In genomic region chr13:26888632-26889031, GRCh38 we compare ENCODE assay signal across 37 cellular contexts.
"Had no signal": no experiment of that assay in that cellular context is flagged by ENCODE, and none has a peak within 500 bp of the region (broad histone marks: within the 10 kb centered on the region; RNA-seq: fewer than 3 reads in every experiment).

No MANE protein-coding gene starts in this region.

- H3K4me1 ChIP-seq: adrenal gland, ascending aorta, body of pancreas, breast epithelium had no signal

- H3K4me1 Mint-ChIP-seq: activated naive CD4-positive, alpha-beta T cell treated with anti-CD3 and anti-CD28 coated beads, Interleukin-2, amount 10 ng/mL, durations not matched to agents 7 days and 5 days; activated naive CD4-positive, alpha-beta T cell treated with anti-CD3 and anti-CD28 coated beads, Interleukin-2, amount 50 U/mL, for 24 hours; activated naive CD8-positive, alpha-beta T cell treated with anti-CD3 and anti-CD28 coated beads for 36 hours; activated naive CD8-positive, alpha-beta T cell treated with anti-CD3 and anti-CD28 coated beads, Interleukin-2, amount 10 ng/mL, durations not matched to agents 7 days and 5 days; activated naive CD8-positive, alpha-beta T cell treated with anti-CD3 and anti-CD28 coated beads, Interleukin-2, amount 50 U/mL, for 24 hours; activated T-helper 17 cell treated with anti-CD3 and anti-CD28 coated beads, Interleukin-2, amount 50 U/mL, for 72 hours; brain; central memory CD8-positive, alpha-beta T cell had no signal

- H3K27ac Mint-ChIP-seq: activated naive CD4-positive, alpha-beta T cell treated with anti-CD3 and anti-CD28 coated beads for 36 hours; activated naive CD4-positive, alpha-beta T cell treated with anti-CD3 and anti-CD28 coated beads, Interleukin-2, amount 10 ng/mL, durations not matched to agents 7 days and 5 days; activated naive CD4-positive, alpha-beta T cell treated with anti-CD3 and anti-CD28 coated beads, Interleukin-2, amount 50 U/mL, for 24 hours; activated naive CD4-positive, alpha-beta T cell treated with anti-CD3 and anti-CD28 coated beads, Interleukin-2, amount 50 U/mL, for 72 hours; activated naive CD8-positive, alpha-beta T cell; activated naive CD8-positive, alpha-beta T cell treated with anti-CD3 and anti-CD28 coated beads for 36 hours; activated naive CD8-positive, alpha-beta T cell treated with anti-CD3 and anti-CD28 coated beads, Interleukin-2, amount 10 ng/mL, durations not matched to agents 7 days and 5 days; activated naive CD8-positive, alpha-beta T cell treated with anti-CD3 and anti-CD28 coated beads, Interleukin-2, amount 50 U/mL, for 24 hours; activated T-cell treated with anti-CD3 and anti-CD28 coated beads, Interleukin-2, amount 50 U/mL, for 24 hours; activated T-cell treated with anti-CD3 and anti-CD28 coated beads, Interleukin-2, amount 50 U/mL, for 72 hours; activated T-helper 1 cell treated with anti-CD3 and anti-CD28 coated beads, Interleukin-12 subunit alpha, Interleukin-12 subunit beta, Interleukin-2, Interleukin-4 antibody, amounts not matched to agents 30 ng/mL and 10 ng/mL and 1 ng/mL, durations not matched to agents 14 hours and 24 hours and 36 hours; activated T-helper 17 cell treated with anti-CD3 and anti-CD28 coated beads, Interleukin-2, amount 50 U/mL, for 72 hours; activated T-helper 2 cell treated with anti-CD3 and anti-CD28 coated beads, Interferon-gamma antibody, Interleukin-2, Interleukin-4, amounts not matched to agents 10 μg/mL and 5 μg/mL and 100 μg/mL, durations not matched to agents 14 hours and 24 hours and 36 hours had no signal

- H3K27me3 ChIP-seq: adrenal gland, ascending aorta, body of pancreas, brain microvascular endothelial cell, breast epithelium, cardiac muscle cell had no signal

- H3K27ac ChIP-seq: adrenal gland, ascending aorta, body of pancreas, brain microvascular endothelial cell, breast epithelium, cardiac muscle cell had no signal

- H3K9me3 ChIP-seq: adrenal gland, ascending aorta, breast epithelium had no signal

- ATAC-seq: activated naive CD4-positive, alpha-beta T cell treated with anti-CD3 and anti-CD28 coated beads, Interleukin-2, amount 50 U/mL, for 72 hours; activated naive CD8-positive, alpha-beta T cell treated with anti-CD3 and anti-CD28 coated beads, Interleukin-2, amount 50 U/mL, for 24 hours; activated T-cell treated with anti-CD3 and anti-CD28 coated beads, Interleukin-2, amount 50 U/mL, for 4 hours; activated T-cell treated with anti-CD3 and anti-CD28 coated beads, Interleukin-2, amount 50 U/mL, for 72 hours; activated T-helper 17 cell treated with anti-CD3 and anti-CD28 coated beads, Interleukin-2, amount 50 U/mL, for 72 hours; body of pancreas had no signal

- DNase-seq: activated effector memory CD4-positive, alpha-beta T cell treated with anti-CD3 and anti-CD28 coated beads, Interleukin-2, amount 50 U/mL, for 16 hours; activated effector memory CD4-positive, alpha-beta T cell treated with Interleukin-2 at 50 U/mL for 16 hours; activated gamma-delta T cell; activated gamma-delta T cell treated with Interleukin-2 at 50 U/mL for 16 hours; activated naive CD4-positive, alpha-beta T cell; activated naive CD4-positive, alpha-beta T cell treated with anti-CD3 and anti-CD28 coated beads for 36 hours; activated naive CD4-positive, alpha-beta T cell treated with anti-CD3 and anti-CD28 coated beads, Interleukin-2, amount 10 ng/mL, durations not matched to agents 7 days and 5 days; activated naive CD4-positive, alpha-beta T cell treated with anti-CD3 and anti-CD28 coated beads, Interleukin-2, amount 50 U/mL, for 16 hours; activated naive CD4-positive, alpha-beta T cell treated with Interleukin-2 at 50 U/mL for 16 hours; activated naive CD8-positive, alpha-beta T cell treated with anti-CD3 and anti-CD28 coated beads for 36 hours; activated naive CD8-positive, alpha-beta T cell treated with anti-CD3 and anti-CD28 coated beads, Interleukin-2, amount 10 ng/mL, durations not matched to agents 7 days and 5 days; activated naive CD8-positive, alpha-beta T cell treated with anti-CD3 and anti-CD28 coated beads, Interleukin-2, amount 50 U/mL, for 24 hours; activated T-cell treated with anti-CD3 and anti-CD28 coated beads, Interleukin-2, amount 50 U/mL, for 1 hour; activated T-cell treated with anti-CD3 and anti-CD28 coated beads, Interleukin-2, amount 50 U/mL, for 24 hours; activated T-cell treated with anti-CD3 and anti-CD28 coated beads, Interleukin-2, amount 50 U/mL, for 4 hours; activated T-cell treated with anti-CD3 and anti-CD28 coated beads, Interleukin-2, amount 50 U/mL, for 48 hours; activated T-cell treated with anti-CD3 and anti-CD28 coated beads, Interleukin-2, amount 50 U/mL, for 72 hours; adrenal gland; amniotic stem cell; amygdala; anterior cingulate cortex; aorta; body of pancreas; brain microvascular endothelial cell; central memory CD4-positive, alpha-beta T cell; cerebellar nuclear complex had no signal

- H3K4me3 Mint-ChIP-seq: activated naive CD4-positive, alpha-beta T cell treated with anti-CD3 and anti-CD28 coated beads for 36 hours; activated naive CD4-positive, alpha-beta T cell treated with anti-CD3 and anti-CD28 coated beads, Interleukin-2, amount 10 ng/mL, durations not matched to agents 7 days and 5 days; activated naive CD4-positive, alpha-beta T cell treated with anti-CD3 and anti-CD28 coated beads, Interleukin-2, amount 50 U/mL, for 24 hours; activated naive CD8-positive, alpha-beta T cell; activated naive CD8-positive, alpha-beta T cell treated with anti-CD3 and anti-CD28 coated beads for 36 hours; activated naive CD8-positive, alpha-beta T cell treated with anti-CD3 and anti-CD28 coated beads, Interleukin-2, amount 10 ng/mL, durations not matched to agents 7 days and 5 days; activated naive CD8-positive, alpha-beta T cell treated with anti-CD3 and anti-CD28 coated beads, Interleukin-2, amount 50 U/mL, for 24 hours; activated T-cell treated with anti-CD3 and anti-CD28 coated beads, Interleukin-2, amount 50 U/mL, for 24 hours; activated T-cell treated with anti-CD3 and anti-CD28 coated beads, Interleukin-2, amount 50 U/mL, for 4 hours; activated T-cell treated with anti-CD3 and anti-CD28 coated beads, Interleukin-2, amount 50 U/mL, for 72 hours; activated T-helper 1 cell treated with anti-CD3 and anti-CD28 coated beads, Interleukin-12 subunit alpha, Interleukin-12 subunit beta, Interleukin-2, Interleukin-4 antibody, amounts not matched to agents 30 ng/mL and 10 ng/mL and 1 ng/mL, durations not matched to agents 14 hours and 24 hours and 36 hours; activated T-helper 17 cell treated with anti-CD3 and anti-CD28 coated beads, Interleukin-2, amount 50 U/mL, for 72 hours; brain; central memory CD8-positive, alpha-beta T cell had no signal

- H3K9me3 Mint-ChIP-seq: activated naive CD4-positive, alpha-beta T cell treated with anti-CD3 and anti-CD28 coated beads for 36 hours; activated naive CD4-positive, alpha-beta T cell treated with anti-CD3 and anti-CD28 coated beads, Interleukin-2, amount 10 ng/mL, durations not matched to agents 7 days and 5 days; activated naive CD4-positive, alpha-beta T cell treated with anti-CD3 and anti-CD28 coated beads, Interleukin-2, amount 50 U/mL, for 24 hours; activated naive CD8-positive, alpha-beta T cell treated with anti-CD3 and anti-CD28 coated beads for 36 hours; activated naive CD8-positive, alpha-beta T cell treated with anti-CD3 and anti-CD28 coated beads, Interleukin-2, amount 10 ng/mL, durations not matched to agents 7 days and 5 days; activated naive CD8-positive, alpha-beta T cell treated with anti-CD3 and anti-CD28 coated beads, Interleukin-2, amount 50 U/mL, for 24 hours; activated T-cell treated with anti-CD3 and anti-CD28 coated beads, Interleukin-2, amount 50 U/mL, for 24 hours; activated T-cell treated with anti-CD3 and anti-CD28 coated beads, Interleukin-2, amount 50 U/mL, for 4 hours; activated T-helper 1 cell treated with anti-CD3 and anti-CD28 coated beads, Interleukin-12 subunit alpha, Interleukin-12 subunit beta, Interleukin-2, Interleukin-4 antibody, amounts not matched to agents 30 ng/mL and 10 ng/mL and 1 ng/mL, durations not matched to agents 14 hours and 24 hours and 36 hours; activated T-helper 2 cell treated with anti-CD3 and anti-CD28 coated beads, Interferon-gamma antibody, Interleukin-2, Interleukin-4, amounts not matched to agents 10 μg/mL and 5 μg/mL and 100 μg/mL, durations not matched to agents 14 hours and 24 hours and 36 hours; central memory CD8-positive, alpha-beta T cell had no signal

- H3K4me3 ChIP-seq: adrenal gland, ascending aorta, body of pancreas, breast epithelium, cardiac muscle cell had no signal

- H3K36me3 Mint-ChIP-seq: activated naive CD4-positive, alpha-beta T cell treated with anti-CD3 and anti-CD28 coated beads, Interleukin-2, amount 10 ng/mL, durations not matched to agents 7 days and 5 days; activated naive CD4-positive, alpha-beta T cell treated with anti-CD3 and anti-CD28 coated beads, Interleukin-2, amount 50 U/mL, for 24 hours; activated naive CD8-positive, alpha-beta T cell; activated naive CD8-positive, alpha-beta T cell treated with anti-CD3 and anti-CD28 coated beads for 36 hours; activated naive CD8-positive, alpha-beta T cell treated with anti-CD3 and anti-CD28 coated beads, Interleukin-2, amount 10 ng/mL, durations not matched to agents 7 days and 5 days; brain had no signal

- H3K36me3 ChIP-seq: adrenal gland, ascending aorta, brain microvascular endothelial cell, breast epithelium, cardiac muscle cell had no signal
